12 cellular contexts compared by ENCODE assay signal in genomic region chr19:35905178-35905727, GRCh38. TPM values are rescaled to one million over a fixed set of nuclear protein-coding genes. Genes with fewer than 3 reads are reported as not detected.
DNase-seq lines count a peak whose midpoint lies in the region; ATAC-seq and TF ChIP-seq lines count a peak whose summit lies in the region.
"Had no signal": no experiment of that assay in that cellular context is flagged by ENCODE, and none has a peak within 500 bp of the region (broad histone marks: within the 10 kb centered on the region; RNA-seq: fewer than 3 reads in every experiment).

No MANE protein-coding gene starts in this region.

- no peaks in the 10 kb centered on the region for H3K36me3 ChIP-seq in OCI-LY3 (replicated peaks; ENCODE audit: low read depth, low read length)
- H3K36me3 ChIP-seq in skeletal muscle tissue (ENCODE audit: control insufficient read depth in 3 of 3, insufficient read depth in 3 of 3, low read length in 3 of 3), result no peaks in the 10 kb centered on the region
- H3K36me3 ChIP-seq: gastrocnemius medialis had no signal

- peaks cover 63% of the 10 kb centered on the region for H3K4me1 ChIP-seq in OCI-LY3 (ENCODE audit: low read length)
- peaks cover 0 to 3% (median under 1%) of the 10 kb centered on the region in 3 donors for H3K4me1 ChIP-seq in skeletal muscle tissue (ENCODE audit: control insufficient read depth in 3 of 3, insufficient read depth in 3 of 3, low read length in 3 of 3)

- H3K27ac ChIP-seq in OCI-LY3 (ENCODE audit: low read length) (peak overlapping the region; percentile 32; the same call in 1 of the 2 replicates), skeletal muscle tissue (ENCODE audit: low read depth, low read length) (peak overlapping the region; percentile 40)

- TF ChIP-seq CTCF in OCI-LY3 (IDR thresholded peaks at IDR 0.05; ENCODE audit: low read depth, low read length), result no peak

- ATAC-seq in effector memory CD8-positive, alpha-beta T cell (replicated peaks), result no peak
- no peak for ATAC-seq in GM18511 (IDR thresholded peaks at IDR 0.05; ENCODE audit: unreplicated experiment)
- no peak for ATAC-seq in HG03378 (IDR thresholded peaks at IDR 0.05; ENCODE audit: unreplicated experiment)
- ATAC-seq: gastrocnemius medialis had no signal

- H3K9ac ChIP-seq in OCI-LY3 (ENCODE audit: low read length) (no peak overlapping the region), skeletal muscle tissue (ENCODE audit: low read depth in 1 of 3, low read length in 3 of 3) (no peak overlapping the region)

- no peaks in the 10 kb centered on the region for H3K27me3 ChIP-seq in OCI-LY3 (ENCODE audit: low read depth, low read length)
- H3K27me3 ChIP-seq in skeletal muscle tissue (ENCODE audit: control insufficient read depth in 3 of 3, insufficient read depth in 3 of 3, low read length in 3 of 3), result peaks cover 0 to 24% (median 14%) of the 10 kb centered on the region in 3 donors

- H2AFZ ChIP-seq in OCI-LY3 (ENCODE audit: low read depth, low read length), result no peak overlapping the region

- H3K4me3 Mint-ChIP-seq in effector memory CD8-positive, alpha-beta T cell, result peak overlapping the region; percentile 96 to 100

- H3K4me3 ChIP-seq in OCI-LY3 (ENCODE audit: low read length) (no peak overlapping the region), skeletal muscle tissue (ENCODE audit: low read length in 3 of 3) (no peak overlapping the region)
- H3K4me3 ChIP-seq: gastrocnemius medialis had no signal

- peaks cover 7% of the 10 kb centered on the region for H3K79me2 ChIP-seq in OCI-LY3 (ENCODE audit: low read length)

- H3K4me1 Mint-ChIP-seq in effector memory CD8-positive, alpha-beta T cell (ENCODE audit: low read depth in 2 of 2), result peaks cover 54 to 55% of the 10 kb centered on the region in 2 donors

- peaks cover 28% of the 10 kb centered on the region for H3K36me3 Mint-ChIP-seq in effector memory CD8-positive, alpha-beta T cell (ENCODE audit: insufficient read depth)

- H3K27ac Mint-ChIP-seq in effector memory CD8-positive, alpha-beta T cell, result peak overlapping the region; percentile 97 to 100

- no peaks in the 10 kb centered on the region for H3K27me3 Mint-ChIP-seq in effector memory CD8-positive, alpha-beta T cell

- H3K9me3 ChIP-seq in OCI-LY3 (ENCODE audit: insufficient read depth, low read length), result no peaks in the 10 kb centered on the region
- H3K9me3 ChIP-seq in skeletal muscle tissue (ENCODE audit: control insufficient read depth in 3 of 3, low read length in 3 of 3), result no peaks in the 10 kb centered on the region
- H3K9me3 ChIP-seq: gastrocnemius medialis had no signal

- H3K4me2 ChIP-seq in OCI-LY3 (ENCODE audit: low read length), result no peak overlapping the region

- DNase-seq in EH (ENCODE audit: low read depth) (peak; percentile 41), AG08395 (ENCODE audit: low spot score) (no peak)
- DNase-seq in effector memory CD8-positive, alpha-beta T cell, result no peak
- DNase-seq: cortex of kidney, gastrocnemius medialis, NCI-H2227 treated with DMSO at 0.1 percent for 48 hours, retina had no signal

- H3K9me3 Mint-ChIP-seq in effector memory CD8-positive, alpha-beta T cell, result no peaks in the 10 kb centered on the region

- no peaks in the 10 kb centered on the region for H4K20me1 ChIP-seq in OCI-LY3 (ENCODE audit: insufficient read depth, low read length)

RNA-seq across cellular contexts. Expression of gene TYROBP, which starts 2.8 kb away (rescaled TPM):
- total RNA-seq in skeletal muscle tissue, result 9.9 TPM
- total RNA-seq: LHCN-M2 had no signal

RNA-seq across cellular contexts. Expression of gene HCST, which starts 2.9 kb away (rescaled TPM):
- 1.6 TPM for total RNA-seq in skeletal muscle tissue
- total RNA-seq: LHCN-M2 had no signal

RNA-seq across cellular contexts. Expression of gene NFKBID, which starts 4.9 kb away (rescaled TPM):
- 3.7 TPM for total RNA-seq in skeletal muscle tissue

RNA-seq across cellular contexts. Expression of gene LRFN3, which starts 30.9 kb away (rescaled TPM):
- 0.52 TPM for total RNA-seq in skeletal muscle tissue

RNA-seq across cellular contexts. Expression of gene APLP1, which starts 36.9 kb away (rescaled TPM):
- 2.1 TPM for total RNA-seq in skeletal muscle tissue
